Comparison of ENCODE assay signal across 15 cellular contexts in genomic region chr4:68655764-68656444, GRCh38. TPM values are rescaled to one million over a fixed set of nuclear protein-coding genes. Genes with fewer than 3 reads are reported as not detected.
DNase-seq lines count a peak whose midpoint lies in the region; ATAC-seq, FAIRE-seq and TF ChIP-seq lines count a peak whose summit lies in the region.
"Had no signal": no experiment of that assay in that cellular context is flagged by ENCODE, and none has a peak within 500 bp of the region (broad histone marks: within the 10 kb centered on the region; RNA-seq: fewer than 3 reads in every experiment).

No MANE protein-coding gene starts in this region.

- WGBS in liver = 35% methylated on average over 3 of the region's 3 CpGs
- WGBS in aorta, 2 donors = 47 to 83% methylated on average over 3 of the region's 3 CpGs
- WGBS in small intestine, 3 donors = 20 to 62% (median 43%) methylated on average over 3 of the region's 3 CpGs
- 70 to 90% methylated on average over 2 to 3 of the region's 3 CpGs for WGBS in esophagus squamous epithelium, 2 donors

- no peaks in the 10 kb centered on the region for H3K27me3 Mint-ChIP-seq in activated CD4-positive, alpha-beta T cell treated with anti-CD3 and anti-CD28 coated beads, Interleukin-2, amount 10 ng/mL, durations not matched to agents 24 days and 14 days
- H3K27me3 Mint-ChIP-seq: central memory CD8-positive, alpha-beta T cell; stimulated activated memory B cell treated with anti-CD40 and anti-IgM and Interleukin-4, amounts not matched to agents 10 μg/mL and 1 μg/mL and 100 μg/mL, for 72 hours had no signal

- H3K36me3 ChIP-seq in liver (ENCODE audit: control insufficient read depth in 4 of 4, insufficient read depth in 3 of 4, low read depth in 1 of 4, low read length in 3 of 4) (peaks cover 0 to 39% (median 15%) of the 10 kb centered on the region in 4 donors), aorta (ENCODE audit: control insufficient read depth in 1 of 2, insufficient read depth in 2 of 2, low read length in 1 of 2) (no peaks in the 10 kb centered on the region), small intestine (ENCODE audit: control insufficient read depth in 2 of 2, insufficient read depth in 2 of 2, low read length in 2 of 2) (no peaks in the 10 kb centered on the region), esophagus squamous epithelium (no peaks in the 10 kb centered on the region)

- no peak overlapping the region for H3K4me3 Mint-ChIP-seq in activated CD4-positive, alpha-beta T cell treated with anti-CD3 and anti-CD28 coated beads, Interleukin-2, amount 10 ng/mL, durations not matched to agents 24 days and 14 days
- H3K4me3 Mint-ChIP-seq: central memory CD8-positive, alpha-beta T cell; stimulated activated memory B cell treated with anti-CD40 and anti-IgM and Interleukin-4, amounts not matched to agents 10 μg/mL and 1 μg/mL and 100 μg/mL, for 72 hours; T-helper 2 cell treated with Interferon-gamma antibody and Interleukin-4, amounts not matched to agents 5 μg/mL and 100 μg/mL, for 36 hours had no signal

- H3K36me3 Mint-ChIP-seq in activated CD4-positive, alpha-beta T cell treated with anti-CD3 and anti-CD28 coated beads, Interleukin-2, amount 10 ng/mL, durations not matched to agents 24 days and 14 days (ENCODE audit: low read depth) = no peaks in the 10 kb centered on the region
- H3K36me3 Mint-ChIP-seq: stimulated activated memory B cell treated with anti-CD40 and anti-IgM and Interleukin-4, amounts not matched to agents 10 μg/mL and 1 μg/mL and 100 μg/mL, for 72 hours had no signal

- H3K27me3 ChIP-seq in liver (ENCODE audit: control insufficient read depth in 4 of 4, insufficient read depth in 4 of 4, low read length in 3 of 4) (no peaks in the 10 kb centered on the region), aorta (ENCODE audit: control insufficient read depth in 1 of 2, insufficient read depth in 2 of 2, low read length in 1 of 2) (no peaks in the 10 kb centered on the region), small intestine (ENCODE audit: control insufficient read depth in 2 of 2, insufficient read depth in 2 of 2, low read length in 2 of 2) (no peaks in the 10 kb centered on the region), esophagus squamous epithelium (no peaks in the 10 kb centered on the region)

- DNase-seq in HT-29 (ENCODE audit: low spot score) (peak; percentile 90), aorta (no peak), small intestine (no peak), esophagus squamous epithelium (lab: John Stamatoyannopoulos, UW) (no peak)
- no peak for DNase-seq in activated CD4-positive, alpha-beta T cell treated with anti-CD3 and anti-CD28 coated beads, Interleukin-2, amount 10 ng/mL, durations not matched to agents 24 days and 14 days
- DNase-seq: midbrain had no signal

- no peaks in the 10 kb centered on the region for H3K4me1 Mint-ChIP-seq in activated CD4-positive, alpha-beta T cell treated with anti-CD3 and anti-CD28 coated beads, Interleukin-2, amount 10 ng/mL, durations not matched to agents 24 days and 14 days
- H3K4me1 Mint-ChIP-seq: central memory CD8-positive, alpha-beta T cell had no signal

- TF ChIP-seq RAD21 in liver (IDR thresholded peaks at IDR 0.05) = peak in 1 of 2 donors; percentile 38

- FAIRE-seq in small intestine (lab: Jason Lieb, UNC) = no peak
- FAIRE-seq: frontal cortex had no signal

- intact Hi-C loops in aorta (cut with DNase I) (no loop called here), esophagus squamous epithelium (cut with DNase I) (no loop called here)
- intact Hi-C loops in activated CD4-positive, alpha-beta T cell treated with anti-CD3 and anti-CD28 coated beads, Interleukin-2, amount 10 ng/mL, durations not matched to agents 24 days and 14 days (cut with micrococcal nuclease) = no loop called here

- no peak for TF ChIP-seq POLR2A in esophagus squamous epithelium (IDR thresholded peaks at IDR 0.05)

- no peak overlapping the region for H3K4me3 ChIP-seq in liver (ENCODE audit: low read depth in 1 of 3, low read length in 3 of 3)
- H3K4me3 ChIP-seq in aorta (ENCODE audit: low read length in 2 of 2) = no peak overlapping the region
- no peak overlapping the region for H3K4me3 ChIP-seq in small intestine (ENCODE audit: low read depth in 1 of 2, low read length in 2 of 2)
- H3K4me3 ChIP-seq in esophagus squamous epithelium = no peak overlapping the region
- H3K4me3 ChIP-seq: K562 had no signal

- TF ChIP-seq CTCF in liver (IDR thresholded peaks at IDR 0.05; ENCODE audit: low read depth, low read length, missing input control) (no peak), esophagus squamous epithelium (IDR thresholded peaks at IDR 0.05) (no peak)

- no peak overlapping the region for H3K9ac ChIP-seq in liver (ENCODE audit: low read depth in 1 of 2, low read length in 2 of 2)

- no peak overlapping the region for H3K27ac Mint-ChIP-seq in activated CD4-positive, alpha-beta T cell treated with anti-CD3 and anti-CD28 coated beads, Interleukin-2, amount 10 ng/mL, durations not matched to agents 24 days and 14 days
- H3K27ac Mint-ChIP-seq: stimulated activated memory B cell treated with anti-CD40 and anti-IgM and Interleukin-4, amounts not matched to agents 10 μg/mL and 1 μg/mL and 100 μg/mL, for 72 hours; T-helper 2 cell treated with Interferon-gamma antibody and Interleukin-4, amounts not matched to agents 5 μg/mL and 100 μg/mL, for 36 hours had no signal

- no peaks in the 10 kb centered on the region for H3K9me3 ChIP-seq in liver (ENCODE audit: control insufficient read depth in 4 of 4, low read length in 3 of 4)
- H3K9me3 ChIP-seq in aorta (ENCODE audit: control insufficient read depth, low read length) = no peaks in the 10 kb centered on the region
- no peaks in the 10 kb centered on the region for H3K9me3 ChIP-seq in small intestine (ENCODE audit: control insufficient read depth, low read depth)
- H3K9me3 ChIP-seq in esophagus squamous epithelium = no peaks in the 10 kb centered on the region

- peak; percentile 20 for ATAC-seq in GM18870 (IDR thresholded peaks at IDR 0.05; ENCODE audit: unreplicated experiment)
- peak; percentile 28 for ATAC-seq in HG02571 (IDR thresholded peaks at IDR 0.05; ENCODE audit: unreplicated experiment)
- ATAC-seq in aorta (ENCODE audit: low FRiP score) = no peak
- ATAC-seq: K562; stimulated activated memory B cell treated with anti-CD40 and anti-IgM and Interleukin-4, amounts not matched to agents 10 μg/mL and 1 μg/mL and 100 μg/mL, for 72 hours had no signal

- H3K9me3 Mint-ChIP-seq in activated CD4-positive, alpha-beta T cell treated with anti-CD3 and anti-CD28 coated beads, Interleukin-2, amount 10 ng/mL, durations not matched to agents 24 days and 14 days = no peaks in the 10 kb centered on the region
- H3K9me3 Mint-ChIP-seq: central memory CD8-positive, alpha-beta T cell; stimulated activated memory B cell treated with anti-CD40 and anti-IgM and Interleukin-4, amounts not matched to agents 10 μg/mL and 1 μg/mL and 100 μg/mL, for 72 hours; T-helper 2 cell treated with Interferon-gamma antibody and Interleukin-4, amounts not matched to agents 5 μg/mL and 100 μg/mL, for 36 hours had no signal

- H3K4me1 ChIP-seq in liver (ENCODE audit: control insufficient read depth in 4 of 4, insufficient read depth in 4 of 4, low read length in 3 of 4) = peaks cover 3 to 9% (median 5%) of the 10 kb centered on the region in 4 donors
- no peaks in the 10 kb centered on the region for H3K4me1 ChIP-seq in aorta (ENCODE audit: control insufficient read depth in 1 of 2, insufficient read depth in 2 of 2, low read length in 2 of 2)
- H3K4me1 ChIP-seq in small intestine (ENCODE audit: control insufficient read depth in 2 of 2, insufficient read depth in 1 of 2, low read depth in 1 of 2, low read length in 1 of 2) = no peaks in the 10 kb centered on the region
- peaks cover 0 to 8% (median 3%) of the 10 kb centered on the region in 3 donors for H3K4me1 ChIP-seq in esophagus squamous epithelium

- peak overlapping the region; percentile 46 to 68 for H3K27ac ChIP-seq in liver (ENCODE audit: low read depth in 1 of 2, low read length in 2 of 2)
- no peak overlapping the region for H3K27ac ChIP-seq in aorta (ENCODE audit: low read depth in 1 of 2, low read length in 2 of 2)
- H3K27ac ChIP-seq in small intestine (ENCODE audit: low read depth in 1 of 2, low read length in 1 of 2) = no peak overlapping the region
- no peak overlapping the region for H3K27ac ChIP-seq in esophagus squamous epithelium

TF ChIP-seq in liver, 16 proteins besides CTCF, POLR2A, EP300 and RAD21 (continues in another document):
- TF ChIP-seq NR2F2 (IDR thresholded peaks at IDR 0.05) (no peak), TAF1 (conservative IDR thresholded peaks at IDR 0.05) (peak; percentile 12), JUND (IDR thresholded peaks at IDR 0.05) (peak; percentile 33 to 37), HNF4A (conservative IDR thresholded peaks at IDR 0.05) (peak; percentile 32 to 38), ATF3 (IDR thresholded peaks at IDR 0.05) (no peak), HNF4G (IDR thresholded peaks at IDR 0.05) (no peak), MAX (IDR thresholded peaks at IDR 0.05) (no peak), YY1 (IDR thresholded peaks at IDR 0.05) (peak; percentile 38), FOXA2 (IDR thresholded peaks at IDR 0.05) (peak; percentile 85), RXRA (IDR thresholded peaks at IDR 0.05) (peak; percentile 25 to 30)

RNA-seq across cellular contexts. Expression of gene UGT2B15, which starts 14.5 kb away (rescaled TPM):
- 0.28 TPM in 1 of 2 replicates, not detected in the other for total RNA-seq in HT-29 (2014; rRNA removed; shearing (Covaris generic))
- total RNA-seq in liver = 10 to 100 TPM in 1 of 2 donors, 1 to 10 TPM in 1; 8.2 to 72.0 TPM
- polyA plus RNA-seq in liver = 10 to 100 TPM; 75.8 to 80.8 TPM
- not detected for total RNA-seq in aorta
- under 1 TPM in 1 of 2 donors, not detected in 1; 0.75 TPM for polyA plus RNA-seq in aorta
- polyA plus RNA-seq in small intestine = 10 to 100 TPM in 1 of 3 donors, 1 to 10 TPM in 2; 2.5 to 15.0 (median 9.2) TPM
- total RNA-seq in esophagus squamous epithelium = not detected
- total RNA-seq in activated CD4-positive, alpha-beta T cell treated with anti-CD3 and anti-CD28 coated beads, Interleukin-2, amount 10 ng/mL, durations not matched to agents 24 days and 14 days = not detected in 2 replicates
- total RNA-seq: frontal cortex, skeletal muscle tissue had no signal

Comparison
In these comparisons a context has a peak if more than half of its experiments do, and no peak if none do; other contexts are left out.
1. H3K27ac ChIP-seq: peak in liver (2 of 2); none in aorta (0 of 2), small intestine (0 of 2) and esophagus squamous epithelium (0 of 4).